In the genomic region with DNA sequence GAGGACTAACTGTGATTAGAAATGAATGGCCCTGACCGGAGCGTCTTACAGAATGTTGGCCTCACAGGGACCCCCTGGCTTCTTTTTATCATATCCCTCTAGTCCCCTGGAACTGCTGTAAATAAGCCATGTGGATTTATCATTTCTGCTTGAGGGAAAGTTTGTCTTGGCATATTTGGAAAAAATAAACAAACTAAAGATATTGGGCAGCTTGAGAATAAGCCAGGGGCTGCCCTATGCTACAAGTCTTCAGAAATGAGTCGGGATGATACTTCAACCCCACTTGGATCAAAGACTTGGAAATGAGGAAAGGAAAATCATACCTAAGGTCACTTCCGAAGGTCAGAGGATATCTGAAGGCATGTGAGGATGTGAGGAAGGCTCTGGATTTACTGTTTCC, we compare ENCODE assay signal across 18 cellular contexts.
A peak's percentile ranks its signal among the peaks of the same experiment; 100 is the strongest.
DNase-seq lines count a peak whose midpoint lies in the region; ATAC-seq and TF ChIP-seq lines count a peak whose summit lies in the region.
"Had no signal": no experiment of that assay in that cellular context is flagged by ENCODE, and none has a peak within 500 bp of the region (broad histone marks: within the 10 kb centered on the region; RNA-seq: fewer than 3 reads in every experiment).

No MANE protein-coding gene starts in this region.

- no peak for DNase-seq in Peyer's patch
- DNase-seq in coronary artery (ENCODE audit: low spot score) = no peak
- DNase-seq in tibial nerve (ENCODE audit: low spot score in 2 of 2) = no peak
- DNase-seq in activated T-cell treated with anti-CD3 and anti-CD28 coated beads, Interleukin-2, amount 50 U/mL, for 48 hours = no peak
- no peak for DNase-seq in NCI-H345 (lab: John Stamatoyannopoulos, UW)
- DNase-seq: activated effector memory CD4-positive, alpha-beta T cell treated with anti-CD3 and anti-CD28 coated beads, Interleukin-2, amount 50 U/mL, for 16 hours; C1 segment of cervical spinal cord; DMS153; NCI-H1694 treated with DMSO at 0.1 percent for 48 hours; NCI-H510A; retina; SJCRH30; stimulated activated CD4-positive, alpha-beta T cell treated with anti-CD3 and anti-CD28 coated beads, Interleukin-1b, Interleukin-23, amount 100 ng/mL, for 48 hours had no signal

- TF ChIP-seq POLR2A in Peyer's patch (IDR thresholded peaks at IDR 0.05) (no peak), tibial nerve (IDR thresholded peaks at IDR 0.05) (no peak)

- no peak for ATAC-seq in GM18909 (IDR thresholded peaks at IDR 0.05; ENCODE audit: poor library complexity, unreplicated experiment)
- ATAC-seq: natural killer cell treated with Interleukin-12 subunit alpha and Interleukin-12 subunit beta and Interleukin-15 and Interleukin-18, amount 100 ng/mL, for 72 hours had no signal

- H3K27ac ChIP-seq in Peyer's patch = peak overlapping the region; percentile 31 to 80 (median 52)
- H3K27ac ChIP-seq in coronary artery = peak overlapping the region; percentile 56 to 85
- H3K27ac ChIP-seq in mucosa of rectum (ENCODE audit: low read depth in 2 of 2, low read length in 2 of 2) = peak overlapping the region; percentile 32 to 65
- peak overlapping the region in 3 of 4 donors; percentile 18 to 44 (median 29) for H3K27ac ChIP-seq in tibial nerve
- H3K27ac ChIP-seq: body of pancreas had no signal

- H3K36me3 ChIP-seq in Peyer's patch (no peaks in the 10 kb centered on the region), mucosa of rectum (ENCODE audit: control insufficient read depth in 2 of 2, insufficient read depth in 2 of 2, low read length in 2 of 2) (no peaks in the 10 kb centered on the region), tibial nerve (no peaks in the 10 kb centered on the region)
- H3K36me3 ChIP-seq: SJCRH30 had no signal

- no peaks in the 10 kb centered on the region for H3K4me1 ChIP-seq in Peyer's patch
- no peaks in the 10 kb centered on the region for H3K4me1 ChIP-seq in mucosa of rectum (ENCODE audit: control insufficient read depth in 2 of 2, insufficient read depth in 2 of 2, low read length in 2 of 2)
- H3K4me1 ChIP-seq in tibial nerve = peaks cover 0 to 42% (median 7%) of the 10 kb centered on the region in 4 donors
- H3K4me1 ChIP-seq: body of pancreas had no signal

- WGBS in tibial nerve, 2 donors = 59 to 73% methylated on average over 4 of the region's 4 CpGs

- no peak for TF ChIP-seq CTCF in Peyer's patch (IDR thresholded peaks at IDR 0.05)
- no peak for TF ChIP-seq CTCF in coronary artery (IDR thresholded peaks at IDR 0.05)
- no peak for TF ChIP-seq CTCF in tibial nerve (IDR thresholded peaks at IDR 0.05)

- H3K27me3 ChIP-seq in Peyer's patch (no peaks in the 10 kb centered on the region), mucosa of rectum (ENCODE audit: control insufficient read depth in 2 of 2, insufficient read depth in 2 of 2, low read length in 2 of 2) (no peaks in the 10 kb centered on the region), tibial nerve (no peaks in the 10 kb centered on the region)
- H3K27me3 ChIP-seq: body of pancreas, SJCRH30 had no signal

- H3K4me3 ChIP-seq in Peyer's patch = no peak overlapping the region
- no peak overlapping the region for H3K4me3 ChIP-seq in coronary artery
- H3K4me3 ChIP-seq in mucosa of rectum (ENCODE audit: low read length in 2 of 2) = no peak overlapping the region
- H3K4me3 ChIP-seq in tibial nerve = no peak overlapping the region
- H3K4me3 ChIP-seq: body of pancreas, lung, SJCRH30 had no signal

- TF ChIP-seq EP300 in tibial nerve (IDR thresholded peaks at IDR 0.05) = no peak

- no peak overlapping the region for H3K9ac ChIP-seq in mucosa of rectum (ENCODE audit: low read depth in 1 of 2, low read length in 2 of 2)

- H3K9me3 ChIP-seq in Peyer's patch (no peaks in the 10 kb centered on the region), mucosa of rectum (ENCODE audit: control insufficient read depth in 2 of 2, low read length in 2 of 2) (no peaks in the 10 kb centered on the region), tibial nerve (no peaks in the 10 kb centered on the region)
- H3K9me3 ChIP-seq: body of pancreas had no signal
